ENCODE assay signal across 8 cellular contexts in genomic region chr16:85689285-85689949, GRCh38. TPM values are rescaled to one million over a fixed set of nuclear protein-coding genes. Genes with fewer than 3 reads are reported as not detected.
DNase-seq lines count a peak whose midpoint lies in the region; ATAC-seq and TF ChIP-seq lines count a peak whose summit lies in the region.

No MANE protein-coding gene starts in this region.

- H3K27ac Mint-ChIP-seq in natural killer cell = no peak overlapping the region
- no peak overlapping the region for H3K27ac Mint-ChIP-seq in natural killer cell treated with Interleukin-12 subunit alpha and Interleukin-12 subunit beta and Interleukin-15 and Interleukin-18, amount 100 ng/mL, for 72 hours
- H3K27ac Mint-ChIP-seq in activated T-helper 17 cell treated with anti-CD3 and anti-CD28 coated beads, Interleukin-2, amount 50 U/mL, for 72 hours = no peak overlapping the region

- ATAC-seq in natural killer cell (no peak), GM21528 (IDR thresholded peaks at IDR 0.05; ENCODE audit: low FRiP score, unreplicated experiment) (no peak)
- no peak for ATAC-seq in natural killer cell treated with Interleukin-12 subunit alpha and Interleukin-12 subunit beta and Interleukin-15 and Interleukin-18, amount 100 ng/mL, for 72 hours
- no peak for ATAC-seq in activated T-helper 17 cell treated with anti-CD3 and anti-CD28 coated beads, Interleukin-2, amount 50 U/mL, for 72 hours (replicated peaks)

- no peaks in the 10 kb centered on the region for H3K36me3 ChIP-seq in urinary bladder (ENCODE audit: insufficient read depth)

- peak overlapping the region; percentile 48 for H3K4me3 ChIP-seq in urinary bladder (ENCODE audit: low read depth, low read length)

- no peaks in the 10 kb centered on the region for H3K9me3 Mint-ChIP-seq in natural killer cell
- H3K9me3 Mint-ChIP-seq in natural killer cell treated with Interleukin-12 subunit alpha and Interleukin-12 subunit beta and Interleukin-15 and Interleukin-18, amount 100 ng/mL, for 72 hours = no peaks in the 10 kb centered on the region
- H3K9me3 Mint-ChIP-seq in activated T-helper 17 cell treated with anti-CD3 and anti-CD28 coated beads, Interleukin-2, amount 50 U/mL, for 72 hours = no peaks in the 10 kb centered on the region

- no peaks in the 10 kb centered on the region for H3K4me1 ChIP-seq in urinary bladder (ENCODE audit: insufficient read depth)

- H3K27me3 Mint-ChIP-seq in natural killer cell (ENCODE audit: low read depth in 2 of 2) = no peaks in the 10 kb centered on the region
- H3K27me3 Mint-ChIP-seq in natural killer cell treated with Interleukin-12 subunit alpha and Interleukin-12 subunit beta and Interleukin-15 and Interleukin-18, amount 100 ng/mL, for 72 hours = peaks cover 0 to 3% of the 10 kb centered on the region in 2 donors
- H3K27me3 Mint-ChIP-seq in activated T-helper 17 cell treated with anti-CD3 and anti-CD28 coated beads, Interleukin-2, amount 50 U/mL, for 72 hours = no peaks in the 10 kb centered on the region

- 39% methylated on average over 27 of the region's 27 CpGs for WGBS in urinary bladder

- TF ChIP-seq CTCF in natural killer cell (IDR thresholded peaks at IDR 0.05) = no peak

- DNase-seq in natural killer cell = no peak
- no peak for DNase-seq in natural killer cell treated with Interleukin-12 subunit alpha and Interleukin-12 subunit beta and Interleukin-15 and Interleukin-18, amount 100 ng/mL, for 72 hours (ENCODE audit: low spot score)
- DNase-seq in left kidney (ENCODE audit: low read depth, low spot score) = peak; percentile 13
- no peak for DNase-seq in activated effector memory CD4-positive, alpha-beta T cell treated with anti-CD3 and anti-CD28 coated beads, Interleukin-2, amount 50 U/mL, for 16 hours
- no peak for DNase-seq in activated CD4-positive, CD25-positive, alpha-beta regulatory T cell treated with anti-CD3 and anti-CD28 coated beads, Interleukin-2, amount 50 U/mL, for 72 hours

- H3K4me3 Mint-ChIP-seq in natural killer cell = peak overlapping the region; percentile 49
- H3K4me3 Mint-ChIP-seq in natural killer cell treated with Interleukin-12 subunit alpha and Interleukin-12 subunit beta and Interleukin-15 and Interleukin-18, amount 100 ng/mL, for 72 hours = no peak overlapping the region
- peak overlapping the region; percentile 82 for H3K4me3 Mint-ChIP-seq in activated T-helper 17 cell treated with anti-CD3 and anti-CD28 coated beads, Interleukin-2, amount 50 U/mL, for 72 hours

- H3K36me3 Mint-ChIP-seq in natural killer cell = no peaks in the 10 kb centered on the region
- H3K36me3 Mint-ChIP-seq in natural killer cell treated with Interleukin-12 subunit alpha and Interleukin-12 subunit beta and Interleukin-15 and Interleukin-18, amount 100 ng/mL, for 72 hours = no peaks in the 10 kb centered on the region
- H3K36me3 Mint-ChIP-seq in activated T-helper 17 cell treated with anti-CD3 and anti-CD28 coated beads, Interleukin-2, amount 50 U/mL, for 72 hours (ENCODE audit: low read depth) = peaks cover 36% of the 10 kb centered on the region

- intact Hi-C loops in natural killer cell (cut with micrococcal nuclease) = no loop called here

- H3K4me1 Mint-ChIP-seq in natural killer cell = no peaks in the 10 kb centered on the region
- peaks cover 0 to 10% of the 10 kb centered on the region in 2 donors for H3K4me1 Mint-ChIP-seq in natural killer cell treated with Interleukin-12 subunit alpha and Interleukin-12 subunit beta and Interleukin-15 and Interleukin-18, amount 100 ng/mL, for 72 hours (ENCODE audit: low read depth in 2 of 2)
- no peaks in the 10 kb centered on the region for H3K4me1 Mint-ChIP-seq in activated T-helper 17 cell treated with anti-CD3 and anti-CD28 coated beads, Interleukin-2, amount 50 U/mL, for 72 hours

- H3K27ac ChIP-seq in urinary bladder (ENCODE audit: low read depth) = no peak overlapping the region

RNA-seq across cellular contexts. Expression of gene GINS2, which starts 0.7 kb away (rescaled TPM):
- total RNA-seq in natural killer cell = 1 to 10 TPM in 1 of 3 donors, under 1 TPM in 2; 0.73 to 2.6 (median 0.89) TPM
- total RNA-seq in natural killer cell treated with Interleukin-12 subunit alpha and Interleukin-12 subunit beta and Interleukin-15 and Interleukin-18, amount 100 ng/mL, for 72 hours = 10 to 100 TPM; 34.3 to 69.5 TPM
- 10 to 100 TPM; 39.1 to 64.2 TPM for total RNA-seq in activated T-helper 17 cell treated with anti-CD3 and anti-CD28 coated beads, Interleukin-2, amount 50 U/mL, for 72 hours
- 6.9 TPM for total RNA-seq in urinary bladder
- polyA plus RNA-seq in urinary bladder = 0.82 TPM
